ENCODE assay signal across 27 cellular contexts in genomic region chr13:29556742-29557141, GRCh38.
"Had no signal": no experiment of that assay in that cellular context is flagged by ENCODE, and none has a peak within 500 bp of the region (broad histone marks: within the 10 kb centered on the region; RNA-seq: fewer than 3 reads in every experiment).

No MANE protein-coding gene starts in this region.

- H3K27ac ChIP-seq: ascending aorta, breast epithelium, esophagus muscularis mucosa, gastroesophageal sphincter, lower lobe of right lung, right lobe of liver, tibial nerve, WERI-Rb-1 had no signal

- H3K4me1 ChIP-seq: ascending aorta, breast epithelium, esophagus muscularis mucosa, gastroesophageal sphincter, lower lobe of right lung, right lobe of liver, tibial nerve had no signal

- H3K4me3 Mint-ChIP-seq: activated CD4-positive, alpha-beta memory T cell treated with anti-CD3 and anti-CD28 coated beads for 36 hours; activated CD4-positive, alpha-beta T cell treated with anti-CD3 and anti-CD28 coated beads, Interleukin-2, amount 10 ng/mL, durations not matched to agents 24 days and 14 days; activated naive CD4-positive, alpha-beta T cell treated with anti-CD3 and anti-CD28 coated beads, Interleukin-2, amount 10 ng/mL, durations not matched to agents 7 days and 5 days; activated naive CD8-positive, alpha-beta T cell treated with anti-CD3 and anti-CD28 coated beads, Interleukin-2, amount 10 ng/mL, durations not matched to agents 7 days and 5 days; activated T-cell treated with anti-CD3 and anti-CD28 coated beads, Interleukin-2, amount 50 U/mL, for 24 hours; dendritic cell treated with granulocyte-macrophage colony-stimulating factor and Interleukin-4, amounts not matched to agents 40 ng/mL and 50 ng/mL, for 4 days; endodermal cell; nephron; T-helper 1 cell treated with Interleukin-12 subunit alpha and Interleukin-12 subunit beta and Interleukin-4 antibody, amounts not matched to agents 30 μg/mL and 1 μg/mL, for 36 hours had no signal

- H3K4me3 ChIP-seq: ascending aorta, breast epithelium, esophagus muscularis mucosa, gastroesophageal sphincter, lower lobe of right lung, right lobe of liver, tibial nerve had no signal

- H3K4me1 Mint-ChIP-seq: nephron had no signal

- H3K27me3 Mint-ChIP-seq: activated CD4-positive, alpha-beta memory T cell treated with anti-CD3 and anti-CD28 coated beads for 36 hours; activated CD4-positive, alpha-beta T cell treated with anti-CD3 and anti-CD28 coated beads, Interleukin-2, amount 10 ng/mL, durations not matched to agents 24 days and 14 days; activated naive CD4-positive, alpha-beta T cell treated with anti-CD3 and anti-CD28 coated beads, Interleukin-2, amount 10 ng/mL, durations not matched to agents 7 days and 5 days; activated naive CD8-positive, alpha-beta T cell treated with anti-CD3 and anti-CD28 coated beads, Interleukin-2, amount 10 ng/mL, durations not matched to agents 7 days and 5 days; activated T-cell treated with anti-CD3 and anti-CD28 coated beads, Interleukin-2, amount 50 U/mL, for 24 hours; dendritic cell treated with granulocyte-macrophage colony-stimulating factor and Interleukin-4, amounts not matched to agents 40 ng/mL and 50 ng/mL, for 4 days had no signal

- H3K27me3 ChIP-seq: ascending aorta, breast epithelium, esophagus muscularis mucosa, gastroesophageal sphincter, right lobe of liver, tibial nerve had no signal

- H3K36me3 ChIP-seq: breast epithelium, right lobe of liver, WERI-Rb-1 had no signal

- H3K27ac Mint-ChIP-seq: activated CD4-positive, alpha-beta memory T cell treated with anti-CD3 and anti-CD28 coated beads for 36 hours; activated CD4-positive, alpha-beta T cell treated with anti-CD3 and anti-CD28 coated beads, Interleukin-2, amount 10 ng/mL, durations not matched to agents 24 days and 14 days; activated naive CD4-positive, alpha-beta T cell treated with anti-CD3 and anti-CD28 coated beads, Interleukin-2, amount 10 ng/mL, durations not matched to agents 7 days and 5 days; activated T-cell treated with anti-CD3 and anti-CD28 coated beads, Interleukin-2, amount 50 U/mL, for 24 hours; dendritic cell treated with granulocyte-macrophage colony-stimulating factor and Interleukin-4, amounts not matched to agents 40 ng/mL and 50 ng/mL, for 4 days; endodermal cell had no signal

- DNase-seq: activated CD4-positive, alpha-beta memory T cell treated with anti-CD3 and anti-CD28 coated beads for 36 hours; activated CD4-positive, alpha-beta T cell treated with anti-CD3 and anti-CD28 coated beads, Interleukin-2, amount 10 ng/mL, durations not matched to agents 24 days and 14 days; activated CD4-positive, CD25-positive, alpha-beta regulatory T cell treated with anti-CD3 and anti-CD28 coated beads, Interleukin-2, amount 50 U/mL, for 72 hours; activated CD8-positive, alpha-beta memory T cell treated with anti-CD3 and anti-CD28 coated beads, Interleukin-2, amount 50 U/mL, for 48 hours; activated gamma-delta T cell; activated naive CD4-positive, alpha-beta T cell treated with anti-CD3 and anti-CD28 coated beads, Interleukin-2, amount 10 ng/mL, durations not matched to agents 7 days and 5 days; activated naive CD8-positive, alpha-beta T cell treated with anti-CD3 and anti-CD28 coated beads, Interleukin-2, amount 10 ng/mL, durations not matched to agents 7 days and 5 days; activated T-cell treated with anti-CD3 and anti-CD28 coated beads, Interleukin-2, amount 50 U/mL, for 24 hours; central memory CD4-positive, alpha-beta T cell; endodermal cell; head of caudate nucleus; hippocampal formation; lower lobe of right lung; right lobe of liver; stimulated activated CD4-positive, alpha-beta T cell treated with anti-CD3 and anti-CD28 coated beads, Interleukin-2, amount 100 ng/mL, for 48 hours; stimulated activated naive CD4-positive, alpha-beta T cell treated with Interleukin-2 at 50 U/mL for 16 hours; SW 1271; T1000; WERI-Rb-1 had no signal

- H3K9me3 Mint-ChIP-seq: activated CD4-positive, alpha-beta memory T cell treated with anti-CD3 and anti-CD28 coated beads for 36 hours; activated CD4-positive, alpha-beta T cell treated with anti-CD3 and anti-CD28 coated beads, Interleukin-2, amount 10 ng/mL, durations not matched to agents 24 days and 14 days; activated naive CD4-positive, alpha-beta T cell treated with anti-CD3 and anti-CD28 coated beads, Interleukin-2, amount 10 ng/mL, durations not matched to agents 7 days and 5 days; activated naive CD8-positive, alpha-beta T cell treated with anti-CD3 and anti-CD28 coated beads, Interleukin-2, amount 10 ng/mL, durations not matched to agents 7 days and 5 days; activated T-cell treated with anti-CD3 and anti-CD28 coated beads, Interleukin-2, amount 50 U/mL, for 24 hours; dendritic cell treated with granulocyte-macrophage colony-stimulating factor and Interleukin-4, amounts not matched to agents 40 ng/mL and 50 ng/mL, for 4 days; endodermal cell; nephron; T-helper 1 cell treated with Interleukin-12 subunit alpha and Interleukin-12 subunit beta and Interleukin-4 antibody, amounts not matched to agents 30 μg/mL and 1 μg/mL, for 36 hours had no signal
